Comparison of ENCODE assay signal across 10 cellular contexts in the genomic region with DNA sequence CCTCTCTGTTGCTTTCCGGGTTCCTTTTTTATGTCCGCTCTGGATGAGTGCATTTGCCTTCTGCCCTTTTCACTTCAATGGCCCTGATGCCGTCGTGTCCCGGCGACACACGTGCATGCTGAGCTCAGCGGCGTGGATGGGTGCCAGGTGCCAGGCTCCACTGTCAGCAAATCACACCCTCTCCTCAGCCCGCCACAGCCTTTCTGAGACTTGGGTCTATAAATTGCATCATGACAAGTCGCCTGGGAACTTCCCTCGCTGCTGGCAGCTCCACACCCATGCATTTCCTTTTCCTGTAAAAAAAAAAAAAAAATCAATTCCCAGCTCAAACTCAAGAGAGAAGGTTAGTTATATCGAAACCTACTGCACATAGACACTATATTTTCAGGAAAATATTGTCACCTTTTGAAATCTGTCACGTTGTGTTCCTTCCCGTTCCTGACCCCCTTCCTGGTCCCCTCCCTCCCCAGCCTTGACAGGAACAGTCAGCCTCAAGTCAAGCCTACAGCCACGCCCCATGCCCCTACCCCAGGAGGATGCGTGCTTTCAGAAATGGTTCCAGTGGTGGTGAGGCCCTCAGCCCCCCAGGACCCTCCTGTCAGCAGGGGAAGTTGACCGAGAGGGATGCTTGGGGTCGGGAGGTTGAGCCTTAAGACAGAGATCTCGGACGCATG.
A peak's percentile ranks its signal among the peaks of the same experiment; 100 is the strongest.
DNase-seq lines count a peak whose midpoint lies in the region; ATAC-seq, FAIRE-seq and TF ChIP-seq lines count a peak whose summit lies in the region.
"Had no signal": no experiment of that assay in that cellular context is flagged by ENCODE, and none has a peak within 500 bp of the region (broad histone marks: within the 10 kb centered on the region; RNA-seq: fewer than 3 reads in every experiment).

No MANE protein-coding gene starts in this region.

- H3K4me1 Mint-ChIP-seq in CD4-positive, alpha-beta memory T cell = peaks cover 4 to 21% (median 15%) of the 10 kb centered on the region in 4 donors
- peaks cover 4% of the 10 kb centered on the region for H3K4me1 Mint-ChIP-seq in WTC11

- DNase-seq in CD4-positive, alpha-beta memory T cell = peak in 4 of 5 donors; percentile 18 to 61 (median 34)
- DNase-seq in activated CD4-positive, alpha-beta T cell treated with anti-CD3 and anti-CD28 coated beads, Interleukin-2, amount 50 U/mL, for 1 hour = peak; percentile 4
- DNase-seq in Right ventricle myocardium superior = peak; percentile 74
- peak; percentile 80 for DNase-seq in spleen
- no peak for DNase-seq in NCI-H1092 treated with DMSO at 0.1 percent for 48 hours (lab: John Stamatoyannopoulos, UW)
- DNase-seq in GM19239 (ENCODE audit: insufficient read length, low spot score) = no peak
- DNase-seq in AG20443 (ENCODE audit: low spot score) = no peak
- DNase-seq in WTC11 (ENCODE audit: low spot score) = no peak
- DNase-seq: NCI-H524 treated with DMSO at 0.1 percent for 48 hours had no signal

- TF ChIP-seq POLR2A in spleen (IDR thresholded peaks at IDR 0.05) = no peak

- H3K4me1 ChIP-seq in CD4-positive, alpha-beta memory T cell (ENCODE audit: insufficient read depth, low read length) = peaks cover 15% of the 10 kb centered on the region
- peaks cover 0 to 14% (median 5%) of the 10 kb centered on the region in 6 donors for H3K4me1 ChIP-seq in spleen

- no peak for FAIRE-seq in GM19239 (lab: Jason Lieb, UNC)

- TF ChIP-seq CTCF in spleen (IDR thresholded peaks at IDR 0.05 in 8 of 11, conservative IDR thresholded peaks at IDR 0.05 in 3 of 11) (no peak), WTC11 (IDR thresholded peaks at IDR 0.05) (no peak)

- peak overlapping the region in 6 of 8 donors; percentile 17 to 78 (median 60) for H3K4me3 Mint-ChIP-seq in CD4-positive, alpha-beta memory T cell
- H3K4me3 Mint-ChIP-seq in WTC11 = no peak overlapping the region

- intact Hi-C loops in CD4-positive, alpha-beta memory T cell (cut with micrococcal nuclease) = no loop called here
- intact Hi-C loops in Right ventricle myocardium superior (cut with DNase I) (no loop called here), spleen (cut with DNase I; ENCODE audit: low total_unique reads) (no loop called here)

- H3K36me3 ChIP-seq in CD4-positive, alpha-beta memory T cell (ENCODE audit: insufficient read depth, low read length) = no peaks in the 10 kb centered on the region
- H3K36me3 ChIP-seq in spleen = no peaks in the 10 kb centered on the region

- H3K27me3 ChIP-seq in CD4-positive, alpha-beta memory T cell (ENCODE audit: insufficient read depth, low read length) = no peaks in the 10 kb centered on the region
- peaks cover 0 to 26% (median 0%) of the 10 kb centered on the region in 7 donors for H3K27me3 ChIP-seq in spleen (replicated peaks in 1 of 7)

- H3K4me3 ChIP-seq in CD4-positive, alpha-beta memory T cell (ENCODE audit: low read length in 2 of 2) = no peak overlapping the region
- H3K4me3 ChIP-seq in spleen = peak overlapping the region in 1 of 8 donors; percentile 36

- no peaks in the 10 kb centered on the region for H3K36me3 Mint-ChIP-seq in CD4-positive, alpha-beta memory T cell
- H3K36me3 Mint-ChIP-seq in WTC11 = no peaks in the 10 kb centered on the region
- H3K36me3 Mint-ChIP-seq: CD4-positive, CD25-positive, alpha-beta regulatory T cell had no signal

- H3K27ac ChIP-seq in CD4-positive, alpha-beta memory T cell (ENCODE audit: low read depth, low read length) = no peak overlapping the region
- peak overlapping the region; percentile 30 to 87 (median 72) for H3K27ac ChIP-seq in spleen

- peaks cover 2 to 5% of the 10 kb centered on the region in 2 donors for H3K27me3 Mint-ChIP-seq in CD4-positive, alpha-beta memory T cell
- H3K27me3 Mint-ChIP-seq in WTC11 (ENCODE audit: low read depth) = no peaks in the 10 kb centered on the region

- peaks cover 0 to 3% (median 0%) of the 10 kb centered on the region in 8 donors for H3K9me3 Mint-ChIP-seq in CD4-positive, alpha-beta memory T cell
- peaks cover 7% of the 10 kb centered on the region; the same call in 1 of the 2 replicates for H3K9me3 Mint-ChIP-seq in WTC11

- peak overlapping the region in 5 of 7 donors; percentile 13 to 77 (median 62) for H3K27ac Mint-ChIP-seq in CD4-positive, alpha-beta memory T cell
- H3K27ac Mint-ChIP-seq in WTC11 = no peak overlapping the region
- H3K27ac Mint-ChIP-seq: CD4-positive, CD25-positive, alpha-beta regulatory T cell had no signal

- ATAC-seq in Right ventricle myocardium superior (ENCODE audit: poor library complexity) (peak; percentile 71), WTC11 (no peak)

- no peaks in the 10 kb centered on the region for H3K9me3 ChIP-seq in CD4-positive, alpha-beta memory T cell (ENCODE audit: control insufficient read depth in 1 of 2, low read length in 2 of 2)
- peaks cover 0 to 5% (median 0%) of the 10 kb centered on the region in 8 donors for H3K9me3 ChIP-seq in spleen

- CTCF ChIA-PET in CD4-positive, alpha-beta memory T cell (lab: Charles Lee; ENCODE audit: partially characterized antibody) = no interaction called here
- CTCF ChIA-PET in WTC11 (lab: Charles Lee) = interaction anchor here (1.4 kb wide), 1 partner anchor 109 kb away, joined by 4 read pairs; no protein-coding TSS in a partner anchor

- POLR2A ChIA-PET in CD4-positive, alpha-beta memory T cell (lab: Charles Lee; ENCODE audit: partially characterized antibody) = no interaction called here
- POLR2A ChIA-PET in WTC11 (lab: Charles Lee) = interaction anchor here (0.5 kb wide), 1 partner anchor 738 kb away, joined by 4 read pairs; no protein-coding TSS in a partner anchor

- 23 to 32% (median 28%) methylated on average over 21 of the region's 21 CpGs for WGBS in spleen, 5 donors

TF ChIP-seq in WTC11, 78 proteins besides CTCF, POLR2A, EP300 and RAD21 (continues in another document):
- TF ChIP-seq, protein P1, sequence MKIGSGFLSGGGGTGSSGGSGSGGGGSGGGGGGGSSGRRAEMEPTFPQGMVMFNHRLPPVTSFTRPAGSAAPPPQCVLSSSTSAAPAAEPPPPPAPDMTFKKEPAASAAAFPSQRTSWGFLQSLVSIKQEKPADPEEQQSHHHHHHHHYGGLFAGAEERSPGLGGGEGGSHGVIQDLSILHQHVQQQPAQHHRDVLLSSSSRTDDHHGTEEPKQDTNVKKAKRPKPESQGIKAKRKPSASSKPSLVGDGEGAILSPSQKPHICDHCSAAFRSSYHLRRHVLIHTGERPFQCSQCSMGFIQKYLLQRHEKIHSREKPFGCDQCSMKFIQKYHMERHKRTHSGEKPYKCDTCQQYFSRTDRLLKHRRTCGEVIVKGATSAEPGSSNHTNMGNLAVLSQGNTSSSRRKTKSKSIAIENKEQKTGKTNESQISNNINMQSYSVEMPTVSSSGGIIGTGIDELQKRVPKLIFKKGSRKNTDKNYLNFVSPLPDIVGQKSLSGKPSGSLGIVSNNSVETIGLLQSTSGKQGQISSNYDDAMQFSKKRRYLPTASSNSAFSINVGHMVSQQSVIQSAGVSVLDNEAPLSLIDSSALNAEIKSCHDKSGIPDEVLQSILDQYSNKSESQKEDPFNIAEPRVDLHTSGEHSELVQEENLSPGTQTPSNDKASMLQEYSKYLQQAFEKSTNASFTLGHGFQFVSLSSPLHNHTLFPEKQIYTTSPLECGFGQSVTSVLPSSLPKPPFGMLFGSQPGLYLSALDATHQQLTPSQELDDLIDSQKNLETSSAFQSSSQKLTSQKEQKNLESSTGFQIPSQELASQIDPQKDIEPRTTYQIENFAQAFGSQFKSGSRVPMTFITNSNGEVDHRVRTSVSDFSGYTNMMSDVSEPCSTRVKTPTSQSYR (CRISPR knock-in tag; IDR thresholded peaks at IDR 0.05) = no peak
- TF ChIP-seq ZNF396 (CRISPR knock-in tag; IDR thresholded peaks at IDR 0.05; ENCODE audit: borderline replicate concordance) = no peak
- TF ChIP-seq, protein P2, sequence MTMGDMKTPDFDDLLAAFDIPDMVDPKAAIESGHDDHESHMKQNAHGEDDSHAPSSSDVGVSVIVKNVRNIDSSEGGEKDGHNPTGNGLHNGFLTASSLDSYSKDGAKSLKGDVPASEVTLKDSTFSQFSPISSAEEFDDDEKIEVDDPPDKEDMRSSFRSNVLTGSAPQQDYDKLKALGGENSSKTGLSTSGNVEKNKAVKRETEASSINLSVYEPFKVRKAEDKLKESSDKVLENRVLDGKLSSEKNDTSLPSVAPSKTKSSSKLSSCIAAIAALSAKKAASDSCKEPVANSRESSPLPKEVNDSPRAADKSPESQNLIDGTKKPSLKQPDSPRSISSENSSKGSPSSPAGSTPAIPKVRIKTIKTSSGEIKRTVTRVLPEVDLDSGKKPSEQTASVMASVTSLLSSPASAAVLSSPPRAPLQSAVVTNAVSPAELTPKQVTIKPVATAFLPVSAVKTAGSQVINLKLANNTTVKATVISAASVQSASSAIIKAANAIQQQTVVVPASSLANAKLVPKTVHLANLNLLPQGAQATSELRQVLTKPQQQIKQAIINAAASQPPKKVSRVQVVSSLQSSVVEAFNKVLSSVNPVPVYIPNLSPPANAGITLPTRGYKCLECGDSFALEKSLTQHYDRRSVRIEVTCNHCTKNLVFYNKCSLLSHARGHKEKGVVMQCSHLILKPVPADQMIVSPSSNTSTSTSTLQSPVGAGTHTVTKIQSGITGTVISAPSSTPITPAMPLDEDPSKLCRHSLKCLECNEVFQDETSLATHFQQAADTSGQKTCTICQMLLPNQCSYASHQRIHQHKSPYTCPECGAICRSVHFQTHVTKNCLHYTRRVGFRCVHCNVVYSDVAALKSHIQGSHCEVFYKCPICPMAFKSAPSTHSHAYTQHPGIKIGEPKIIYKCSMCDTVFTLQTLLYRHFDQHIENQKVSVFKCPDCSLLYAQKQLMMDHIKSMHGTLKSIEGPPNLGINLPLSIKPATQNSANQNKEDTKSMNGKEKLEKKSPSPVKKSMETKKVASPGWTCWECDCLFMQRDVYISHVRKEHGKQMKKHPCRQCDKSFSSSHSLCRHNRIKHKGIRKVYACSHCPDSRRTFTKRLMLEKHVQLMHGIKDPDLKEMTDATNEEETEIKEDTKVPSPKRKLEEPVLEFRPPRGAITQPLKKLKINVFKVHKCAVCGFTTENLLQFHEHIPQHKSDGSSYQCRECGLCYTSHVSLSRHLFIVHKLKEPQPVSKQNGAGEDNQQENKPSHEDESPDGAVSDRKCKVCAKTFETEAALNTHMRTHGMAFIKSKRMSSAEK (CRISPR knock-in tag; IDR thresholded peaks at IDR 0.05; ENCODE audit: borderline replicate concordance) = no peak
- no peak for TF ChIP-seq NFYB (CRISPR knock-in tag; conservative IDR thresholded peaks at IDR 0.05; ENCODE audit: low read depth)
- no peak for TF ChIP-seq JAZF1 (CRISPR knock-in tag; IDR thresholded peaks at IDR 0.05)

Comparison
In these comparisons a context has a peak if more than half of its experiments do, and no peak if none do; other contexts are left out.
1. DNase-seq: peak in CD4-positive, alpha-beta memory T cell (4 of 5), activated CD4-positive, alpha-beta T cell treated with anti-CD3 and anti-CD28 coated beads, Interleukin-2, amount 50 U/mL, for 1 hour (single experiment), Right ventricle myocardium superior (single experiment) and spleen (single experiment); none in NCI-H1092 treated with DMSO at 0.1 percent for 48 hours (single experiment), GM19239 (single experiment), AG20443 (single experiment) and WTC11 (single experiment).